19 cellular contexts compared by ENCODE assay signal in the genomic region with DNA sequence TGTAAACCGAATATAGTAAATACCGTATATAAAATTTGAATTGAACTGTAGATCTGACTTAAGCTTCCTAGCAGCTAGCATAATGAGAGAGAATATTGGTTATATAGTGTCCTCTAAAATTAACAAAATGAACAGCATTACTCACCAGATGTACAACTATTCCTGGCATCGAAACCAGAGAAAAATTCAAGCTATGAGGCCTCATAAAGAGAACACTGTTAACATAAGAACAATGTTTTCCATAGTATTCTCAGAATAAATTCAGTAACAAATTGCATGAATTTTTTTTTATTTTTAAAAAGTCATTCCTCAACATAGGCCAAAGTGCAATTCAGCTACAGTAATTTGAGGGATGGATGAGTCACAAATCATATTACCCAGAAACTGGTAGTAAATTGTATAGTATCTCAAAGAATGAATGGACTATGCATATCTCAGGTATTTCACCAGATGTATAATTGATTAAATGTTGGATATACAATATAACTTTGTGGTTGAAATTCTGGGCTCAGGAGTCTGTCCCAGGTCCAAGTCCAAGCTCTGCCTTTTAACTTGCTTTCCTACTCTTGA. TPM values are rescaled to one million over a fixed set of nuclear protein-coding genes. Genes with fewer than 3 reads are reported as not detected.
DNase-seq lines count a peak whose midpoint lies in the region; ATAC-seq and TF ChIP-seq lines count a peak whose summit lies in the region.
"Had no signal": no experiment of that assay in that cellular context is flagged by ENCODE, and none has a peak within 500 bp of the region (broad histone marks: within the 10 kb centered on the region; RNA-seq: fewer than 3 reads in every experiment).

No MANE protein-coding gene starts in this region.

- TF ChIP-seq POLR2A in stomach (IDR thresholded peaks at IDR 0.05), result no peak

- no peaks in the 10 kb centered on the region for H3K4me1 ChIP-seq in mucosa of descending colon (ENCODE audit: low read depth)
- no peaks in the 10 kb centered on the region for H3K4me1 ChIP-seq in stomach

- H3K36me3 ChIP-seq in mucosa of descending colon (ENCODE audit: low read depth) (no peaks in the 10 kb centered on the region), stomach (no peaks in the 10 kb centered on the region)

- ATAC-seq in mucosa of descending colon, result peak; percentile 34
- ATAC-seq: HepG2 had no signal

- in situ Hi-C loops in astrocyte of the spinal cord (cut with HindIII; ENCODE audit: low sequenced_read_pairs), result no loop called here

- TF ChIP-seq CTCF in astrocyte of the spinal cord (IDR thresholded peaks at IDR 0.05; ENCODE audit: low read depth, low read length) (no peak), mucosa of descending colon (IDR thresholded peaks at IDR 0.05) (no peak), stomach (IDR thresholded peaks at IDR 0.05) (no peak)

- H3K4me3 ChIP-seq in astrocyte of the spinal cord (ENCODE audit: low read depth, low read length), result no peak overlapping the region
- H3K4me3 ChIP-seq in mucosa of descending colon, result no peak overlapping the region
- no peak overlapping the region for H3K4me3 ChIP-seq in stomach

- H3K9me3 ChIP-seq in mucosa of descending colon (no peaks in the 10 kb centered on the region), stomach (no peaks in the 10 kb centered on the region)

- intact Hi-C loops in mucosa of descending colon (cut with DNase I, micrococcal nuclease), result no loop called here
- intact Hi-C loops in stomach (cut with DNase I; ENCODE audit: low total_unique reads), result no loop called here

- WGBS in stomach, 5 donors, result 87 to 96% (median 94%) methylated on average over 3 of the region's 3 CpGs

- no peaks in the 10 kb centered on the region for H3K27me3 ChIP-seq in stomach

- TF ChIP-seq EP300 in stomach (IDR thresholded peaks at IDR 0.05), result no peak

- no peak overlapping the region for H3K27ac ChIP-seq in stomach

- peak; percentile 8 for DNase-seq in EL
- peak; percentile 26 for DNase-seq in LoVo (ENCODE audit: low spot score)
- DNase-seq in astrocyte of the spinal cord (ENCODE audit: low read depth, low spot score), result peak; percentile 13
- DNase-seq in mucosa of descending colon, result no peak
- DNase-seq in activated naive CD4-positive, alpha-beta T cell (lab: John Stamatoyannopoulos, UW), result no peak
- DNase-seq in stomach, result no peak
- no peak for DNase-seq in stimulated activated CD4-positive, alpha-beta T cell treated with anti-CD3 and anti-CD28 coated beads, Interleukin-4, amount 100 ng/mL, for 1 hour
- no peak for DNase-seq in DMS79 treated with DMSO at 0.1 percent for 48 hours (lab: John Stamatoyannopoulos, UW)
- DNase-seq: COR-L47, KG1, NCI-H1417, NCI-H187, NCI-H2107, NCI-H2227 treated with DMSO at 0.1 percent for 48 hours, NCI-H510A treated with DMSO at 0.1 percent for 48 hours, NCI-H82 had no signal

RNA-seq across cellular contexts. Expression of a gene that starts 5.0 kb away (rescaled TPM):
- total RNA-seq in mucosa of descending colon (not detected), stomach (not detected)
- polyA plus RNA-seq in stomach, result not detected
- total RNA-seq: Daoy, H1, HepG2 had no signal
- polyA plus RNA-seq: H1, HepG2 had no signal

RNA-seq across cellular contexts. Expression of a gene that starts 56.7 kb away (rescaled TPM):
- total RNA-seq in mucosa of descending colon (not detected), stomach (under 1 TPM in 1 of 5 donors, not detected in 4; 0.29 TPM)
- polyA plus RNA-seq in stomach, result under 1 TPM in 1 of 3 donors, not detected in 2; 0.10 TPM
- total RNA-seq: H1 had no signal
- polyA plus RNA-seq: H1 had no signal

Comparison
In these comparisons a context has a peak if more than half of its experiments do, and no peak if none do; other contexts are left out.
1. DNase-seq: peak in EL (single experiment), LoVo (single experiment) and astrocyte of the spinal cord (single experiment); none in mucosa of descending colon (0 of 3), activated naive CD4-positive, alpha-beta T cell (0 of 4), stomach (single experiment), stimulated activated CD4-positive, alpha-beta T cell treated with anti-CD3 and anti-CD28 coated beads, Interleukin-4, amount 100 ng/mL, for 1 hour (single experiment) and DMS79 treated with DMSO at 0.1 percent for 48 hours (single experiment).